Comparison of ENCODE assay signal across 29 cellular contexts in genomic region chr3:64998317-64998716, GRCh38.
"Had no signal": no experiment of that assay in that cellular context is flagged by ENCODE, and none has a peak within 500 bp of the region (broad histone marks: within the 10 kb centered on the region; RNA-seq: fewer than 3 reads in every experiment).

No MANE protein-coding gene starts in this region.

- H3K4me3 ChIP-seq: ascending aorta, cardiac muscle cell had no signal

- DNase-seq: activated B cell treated with CpG ODN at 0.5 μM for 24 hours; activated CD4-positive, alpha-beta memory T cell treated with anti-CD3 and anti-CD28 coated beads for 36 hours; activated CD4-positive, alpha-beta T cell treated with anti-CD3 and anti-CD28 coated beads for 4 hours; activated CD4-positive, alpha-beta T cell treated with anti-CD3 and anti-CD28 coated beads, Interleukin-2, amount 10 ng/mL, durations not matched to agents 24 days and 14 days; activated CD4-positive, alpha-beta T cell treated with anti-CD3 and anti-CD28 coated beads, Interleukin-2, amount 50 U/mL, for 1 hour; activated CD4-positive, alpha-beta T cell treated with anti-CD3 and anti-CD28 coated beads, Interleukin-2, amount 50 U/mL, for 4 hours; activated CD4-positive, CD25-positive, alpha-beta regulatory T cell treated with anti-CD3 and anti-CD28 coated beads, Interleukin-2, amount 50 U/mL, for 72 hours; activated CD8-positive, alpha-beta memory T cell treated with anti-CD3 and anti-CD28 coated beads, Interleukin-2, amount 50 U/mL, for 4 hours; activated CD8-positive, alpha-beta T cell treated with anti-CD3 and anti-CD28 coated beads for 36 hours; activated effector memory CD4-positive, alpha-beta T cell treated with anti-CD3 and anti-CD28 coated beads, Interleukin-2, amount 50 U/mL, for 16 hours; activated gamma-delta T cell treated with Interleukin-2 at 50 U/mL for 16 hours; activated naive CD4-positive, alpha-beta T cell; activated naive CD4-positive, alpha-beta T cell treated with anti-CD3 and anti-CD28 coated beads for 36 hours; activated naive CD8-positive, alpha-beta T cell treated with anti-CD3 and anti-CD28 coated beads, Interleukin-2, amount 10 ng/mL, durations not matched to agents 7 days and 5 days; activated naive CD8-positive, alpha-beta T cell treated with anti-CD3 and anti-CD28 coated beads, Interleukin-2, amount 50 U/mL, for 24 hours; activated T-cell treated with anti-CD3 and anti-CD28 coated beads for 4 hours; activated T-cell treated with anti-CD3 and anti-CD28 coated beads, Interleukin-2, amount 50 U/mL, for 1 hour; activated T-cell treated with anti-CD3 and anti-CD28 coated beads, Interleukin-2, amount 50 U/mL, for 4 hours; activated T-cell treated with anti-CD3 and anti-CD28 coated beads, Interleukin-2, amount 50 U/mL, for 72 hours; amygdala; anterior cingulate cortex; caudate nucleus; SW 1271; T-helper 1 cell; T-helper 2 cell; T-helper 9 cell had no signal

- ATAC-seq: activated CD8-positive, alpha-beta T cell treated with anti-CD3 and anti-CD28 coated beads for 36 hours; activated naive CD8-positive, alpha-beta T cell treated with anti-CD3 and anti-CD28 coated beads, Interleukin-2, amount 50 U/mL, for 24 hours; activated T-cell treated with anti-CD3 and anti-CD28 coated beads, Interleukin-2, amount 50 U/mL, for 4 hours; activated T-cell treated with anti-CD3 and anti-CD28 coated beads, Interleukin-2, amount 50 U/mL, for 72 hours; activated T-helper 17 cell treated with anti-CD3 and anti-CD28 coated beads, Interleukin-2, amount 50 U/mL, for 72 hours had no signal
